ENCODE assay signal across 1 cellular context in the genomic region with DNA sequence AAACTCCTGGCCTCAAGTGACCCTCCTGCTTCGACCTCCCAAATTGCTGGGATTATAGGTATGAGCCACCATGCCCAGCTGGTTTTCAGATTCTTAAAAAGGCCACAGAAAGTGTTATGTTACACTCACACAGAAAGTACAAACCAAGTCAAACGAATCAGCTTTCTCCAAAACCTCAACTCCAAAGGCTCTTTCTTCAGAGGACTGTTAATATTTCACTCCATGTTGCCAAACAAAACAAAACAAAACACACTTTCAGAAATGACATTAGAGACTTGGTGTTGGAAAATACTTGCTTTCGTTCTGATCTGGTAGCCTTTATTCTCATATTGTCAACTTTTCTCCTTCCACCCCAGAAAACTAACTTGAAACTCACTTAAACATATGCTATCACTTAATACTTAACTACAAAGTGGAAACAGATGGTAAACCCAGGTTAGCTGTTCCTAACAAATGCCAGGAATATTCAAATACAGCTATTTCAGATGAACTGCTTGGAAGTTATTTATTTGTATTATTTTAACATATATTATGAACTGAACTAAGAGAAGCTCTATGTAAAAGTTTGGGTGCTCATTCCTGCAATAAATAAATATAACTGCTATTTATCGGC.
TF ChIP-seq lines count a peak whose summit lies in the region.

No MANE protein-coding gene starts in this region.

TF ChIP-seq in SK-N-SH treated with all-trans-retinoic acid at 6 μM for 48 hours, 23 proteins besides CTCF, POLR2A, EP300 and RAD21 (continued from another document):
- TF ChIP-seq, protein P1, sequence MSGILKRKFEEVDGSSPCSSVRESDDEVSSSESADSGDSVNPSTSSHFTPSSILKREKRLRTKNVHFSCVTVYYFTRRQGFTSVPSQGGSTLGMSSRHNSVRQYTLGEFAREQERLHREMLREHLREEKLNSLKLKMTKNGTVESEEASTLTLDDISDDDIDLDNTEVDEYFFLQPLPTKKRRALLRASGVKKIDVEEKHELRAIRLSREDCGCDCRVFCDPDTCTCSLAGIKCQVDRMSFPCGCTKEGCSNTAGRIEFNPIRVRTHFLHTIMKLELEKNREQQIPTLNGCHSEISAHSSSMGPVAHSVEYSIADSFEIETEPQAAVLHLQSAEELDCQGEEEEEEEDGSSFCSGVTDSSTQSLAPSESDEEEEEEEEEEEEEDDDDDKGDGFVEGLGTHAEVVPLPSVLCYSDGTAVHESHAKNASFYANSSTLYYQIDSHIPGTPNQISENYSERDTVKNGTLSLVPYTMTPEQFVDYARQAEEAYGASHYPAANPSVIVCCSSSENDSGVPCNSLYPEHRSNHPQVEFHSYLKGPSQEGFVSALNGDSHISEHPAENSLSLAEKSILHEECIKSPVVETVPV (CRISPR knock-in tag; IDR thresholded peaks at IDR 0.05), result no peak
- TF ChIP-seq ESRRG (CRISPR knock-in tag; IDR thresholded peaks at IDR 0.05), result no peak
- no peak for TF ChIP-seq ZNF565 (CRISPR knock-in tag; conservative IDR thresholded peaks at IDR 0.05; ENCODE audit: low read depth)
- TF ChIP-seq CSDC2 (CRISPR knock-in tag; IDR thresholded peaks at IDR 0.05), result no peak
